In the genomic region with DNA sequence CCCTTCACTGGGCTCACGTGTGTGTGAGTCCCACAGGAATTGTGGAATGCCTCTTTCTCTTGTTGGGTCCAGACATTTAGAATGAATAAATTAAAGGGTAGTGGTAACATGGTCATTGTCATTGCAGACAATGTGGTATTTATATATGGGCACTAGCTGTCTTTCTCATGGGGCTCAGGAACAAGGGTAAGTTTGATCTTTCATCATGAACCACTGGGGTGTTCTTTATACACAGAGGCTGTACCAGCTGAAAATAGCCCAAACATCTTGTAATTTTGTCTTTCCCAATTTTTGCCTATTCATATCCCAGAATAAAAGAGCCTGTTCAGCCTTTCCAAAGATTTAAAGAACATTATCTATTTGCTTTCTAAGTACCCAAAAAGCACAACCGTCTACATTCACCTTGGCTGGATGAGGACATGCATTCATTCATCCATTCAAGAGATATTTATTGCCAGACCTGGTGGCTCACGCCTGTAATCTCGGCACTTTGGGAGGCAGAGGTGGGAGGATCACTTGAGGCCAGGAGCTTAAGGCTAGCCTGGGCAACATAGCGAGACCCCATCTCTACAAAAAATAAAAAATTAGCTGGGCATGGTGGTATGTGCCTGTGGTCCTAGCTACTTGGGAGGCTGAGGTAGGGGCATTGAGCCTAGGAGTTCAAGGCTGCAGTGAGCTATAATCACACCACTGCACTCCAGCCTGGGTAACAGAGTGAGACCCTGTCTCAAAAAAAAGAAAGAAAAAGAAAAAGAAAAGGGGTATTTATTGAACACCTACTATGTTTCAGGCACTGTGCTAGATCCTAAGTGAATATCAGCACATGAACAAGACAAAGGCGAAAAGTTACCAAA, we compare ENCODE assay signal across 13 cellular contexts. TPM values are rescaled to one million over a fixed set of nuclear protein-coding genes. Genes with fewer than 3 reads are reported as not detected.
DNase-seq lines count a peak whose midpoint lies in the region; ATAC-seq, FAIRE-seq and TF ChIP-seq lines count a peak whose summit lies in the region.
"Had no signal": no experiment of that assay in that cellular context is flagged by ENCODE, and none has a peak within 500 bp of the region (broad histone marks: within the 10 kb centered on the region; RNA-seq: fewer than 3 reads in every experiment).

No MANE protein-coding gene starts in this region.

- ATAC-seq in left lung: no peak
- ATAC-seq in HG02840 (IDR thresholded peaks at IDR 0.05; ENCODE audit: low FRiP score, unreplicated experiment): no peak

- H3K27ac ChIP-seq in ascending aorta (peak overlapping the region; percentile 95 to 100), left lung (peak overlapping the region; percentile 56 to 100), substantia nigra (ENCODE audit: low read depth, low read length, poor library complexity, severe bottlenecking) (peak overlapping the region; percentile 16)
- H3K27ac ChIP-seq: C4-2B had no signal

- H3K9me3 ChIP-seq in ascending aorta: no peaks in the 10 kb centered on the region
- no peaks in the 10 kb centered on the region for H3K9me3 ChIP-seq in left lung

- FAIRE-seq in GM12891 (lab: Jason Lieb, UNC) (peak; percentile 5), H54 (lab: Jason Lieb, UNC) (no peak)
- FAIRE-seq: frontal cortex had no signal

- H3K27me3 ChIP-seq in ascending aorta (no peaks in the 10 kb centered on the region), left lung (no peaks in the 10 kb centered on the region)

- intact Hi-C loops in ascending aorta (cut with DNase I): no loop called here
- intact Hi-C loops in left lung (cut with DNase I): no loop called here

- peaks cover 4 to 5% of the 10 kb centered on the region in 2 donors for H3K36me3 ChIP-seq in ascending aorta
- H3K36me3 ChIP-seq in left lung: no peaks in the 10 kb centered on the region

- TF ChIP-seq POLR2A in GM12891 (IDR thresholded peaks at IDR 0.05; ENCODE audit: low read depth, low read length): no peak
- TF ChIP-seq POLR2A in H54 (IDR thresholded peaks at IDR 0.05; ENCODE audit: low read depth, low read length): no peak

- TF ChIP-seq CTCF in ascending aorta (IDR thresholded peaks at IDR 0.05) (no peak), left lung (IDR thresholded peaks at IDR 0.05) (no peak)

- DNase-seq in GM12891 (ENCODE audit: insufficient read length, low spot score) (no peak), ascending aorta (ENCODE audit: low spot score in 2 of 2) (no peak), left lung (no peak), substantia nigra (lab: John Stamatoyannopoulos, UW) (no peak), LoVo (ENCODE audit: low spot score) (no peak), dedifferentiated amniotic fluid mesenchymal stem cell (ENCODE audit: extremely low spot score) (no peak), H54 (ENCODE audit: insufficient read length, low spot score) (no peak)
- DNase-seq: NCI-H1105, NCI-H510A treated with DMSO at 0.1 percent for 48 hours, SHP77 treated with DMSO at 0.1 percent for 48 hours had no signal

- H3K4me3 ChIP-seq in ascending aorta (no peak overlapping the region), left lung (no peak overlapping the region)

- peaks cover 6 to 17% of the 10 kb centered on the region in 2 donors for H3K4me1 ChIP-seq in ascending aorta
- H3K4me1 ChIP-seq in left lung: peaks cover 8 to 45% of the 10 kb centered on the region in 2 donors

TF ChIP-seq in GM12891, 5 proteins besides CTCF, POLR2A, EP300 and RAD21:
- TF ChIP-seq PAX5 (IDR thresholded peaks at IDR 0.05; ENCODE audit: insufficient read depth, low read length, severe bottlenecking) (no peak), TAF1 (IDR thresholded peaks at IDR 0.05; ENCODE audit: low read depth, low read length) (no peak), POU2F2 (IDR thresholded peaks at IDR 0.05; ENCODE audit: low read depth, low read length) (no peak), SPI1 (IDR thresholded peaks at IDR 0.05; ENCODE audit: low read depth, low read length) (no peak), POLR2AphosphoS5 (IDR thresholded peaks at IDR 0.05; ENCODE audit: low read depth, low read length) (no peak)

RNA-seq across cellular contexts. Expression of gene FOS, which starts 4.4 kb away (rescaled TPM):
- 6.8 TPM for polyA plus RNA-seq in GM12891 (2012; ENCODE audit: low read depth, missing spikeins)
- total RNA-seq in ascending aorta: 4,268 TPM
- 100 to 1,000 TPM in 1 of 2 donors, 10 to 100 TPM in 1; 92.2 to 264 TPM for total RNA-seq in left lung

Comparison
In these comparisons a context has a peak if more than half of its experiments do, and no peak if none do; other contexts are left out.
1. H3K27ac ChIP-seq: peak in every context shown above with its lines; median percentile 98 in ascending aorta; 78 in left lung; 16 in substantia nigra.
2. RNA of gene FOS, which starts 4.4 kb away (total RNA-seq): 4,268 TPM in ascending aorta (single experiment); 92.2 to 264 TPM in left lung; every median in the first group is over 10 times any median in the second.